Comparison of ENCODE assay signal across 10 cellular contexts in genomic region chr21:28771790-28772501, GRCh38.
A peak's percentile ranks its signal among the peaks of the same experiment; 100 is the strongest.
DNase-seq lines count a peak whose midpoint lies in the region; ATAC-seq and TF ChIP-seq lines count a peak whose summit lies in the region.
"Had no signal": no experiment of that assay in that cellular context is flagged by ENCODE, and none has a peak within 500 bp of the region (broad histone marks: within the 10 kb centered on the region; RNA-seq: fewer than 3 reads in every experiment).

No MANE protein-coding gene starts in this region.

- no TSS peak for BruUV-seq in PC-3 (replicated peaks; lab: Mats Ljungman, UMichigan)

- H3K9ac ChIP-seq in PC-3 (ENCODE audit: low read length), result no peak overlapping the region

- H3K36me3 ChIP-seq in PC-3 (ENCODE audit: low read depth, low read length) (no peaks in the 10 kb centered on the region), psoas muscle (ENCODE audit: insufficient read depth in 1 of 2, low read depth in 1 of 2) (no peaks in the 10 kb centered on the region)

- H3K4me1 ChIP-seq in PC-3 (ENCODE audit: insufficient read depth, low read length), result peaks cover 13% of the 10 kb centered on the region
- peaks cover 18% of the 10 kb centered on the region for H3K4me1 ChIP-seq in psoas muscle

- no peaks in the 10 kb centered on the region for H3F3A ChIP-seq in PC-3 (ENCODE audit: low read length, unreplicated experiment)

- H3K9me3 ChIP-seq in PC-3 (ENCODE audit: low read length), result no peaks in the 10 kb centered on the region
- H3K9me3 ChIP-seq in psoas muscle, result no peaks in the 10 kb centered on the region

- H3K4me2 ChIP-seq in PC-3 (ENCODE audit: low read length), result peak overlapping the region; percentile 40

- POLR2A ChIA-PET in PC-3 (lab: Charles Lee; ENCODE audit: unreplicated experiment), result interaction anchor here (0.7 kb wide), 1 partner anchor 317 kb away, joined by 3 read pairs; no protein-coding TSS in a partner anchor

- H3K27me3 ChIP-seq in PC-3 (ENCODE audit: low read length), result no peaks in the 10 kb centered on the region
- H3K27me3 ChIP-seq in psoas muscle (ENCODE audit: insufficient read depth in 3 of 3, low read length in 2 of 3), result no peaks in the 10 kb centered on the region

- WGBS in psoas muscle, 3 donors, result 17 to 30% (median 19%) methylated on average over 3 of the region's 3 CpGs

- ATAC-seq in PC-3 (peak; percentile 71), psoas muscle (peak; percentile 74 to 92 (median 85)), HG02678 (IDR thresholded peaks at IDR 0.05; ENCODE audit: unreplicated experiment) (no peak)
- no peak for ATAC-seq in activated CD4-positive, CD25-positive, alpha-beta regulatory T cell treated with anti-CD3 and anti-CD28 coated beads, Interleukin-2, amount 50 U/mL, for 24 hours

- CTCF ChIA-PET in PC-3 (lab: Charles Lee), result no interaction called here

- H2AFZ ChIP-seq in PC-3 (ENCODE audit: low read length), result 0 out of 2 replicates have a peak overlapping the region, but pooled peaks have one; percentile 4

- no peaks in the 10 kb centered on the region for H4K20me1 ChIP-seq in PC-3 (ENCODE audit: low read length)

- no peaks in the 10 kb centered on the region for H3K79me2 ChIP-seq in PC-3 (ENCODE audit: low read length)

- intact Hi-C loops in PC-3 (cut with micrococcal nuclease), result no loop called here
- intact Hi-C loops in psoas muscle (cut with DNase I), result loop anchor here in 1 of 2 donors (10.0 kb wide), 1 partner anchor 57 kb away; no protein-coding TSS in a partner anchor

- H3K27ac ChIP-seq in PC-3 (ENCODE audit: low read length) (no peak overlapping the region), psoas muscle (peak overlapping the region; percentile 64)

- DNase-seq in AG10803 (ENCODE audit: low read depth) (peak; percentile 85), PC-3 (peak; percentile 65), fibroblast of mammary gland (ENCODE audit: low read depth) (peak; percentile 98), psoas muscle (no peak), HPDE6-E6E7 (ENCODE audit: extremely low spot score) (no peak), NCI-H2196 treated with DMSO at 0.1 percent for 48 hours (lab: John Stamatoyannopoulos, UW; ENCODE audit: unreplicated experiment) (no peak)
- DNase-seq: DMS53, midbrain had no signal

- H3K4me3 ChIP-seq in AG10803 (ENCODE audit: low read length), result no peak overlapping the region
- H3K4me3 ChIP-seq in PC-3 (ENCODE audit: low read length), result no peak overlapping the region
- H3K4me3 ChIP-seq in fibroblast of mammary gland (ENCODE audit: control insufficient read depth, low read depth, low read length), result no peak overlapping the region
- no peak overlapping the region for H3K4me3 ChIP-seq in psoas muscle

- H3K9me2 ChIP-seq in PC-3 (replicated peaks; ENCODE audit: low read length), result no peaks in the 10 kb centered on the region

- TF ChIP-seq CTCF in AG10803 (conservative IDR thresholded peaks at IDR 0.05; ENCODE audit: low read length) (no peak), PC-3 (conservative IDR thresholded peaks at IDR 0.05; ENCODE audit: low read depth, low read length) (no peak), fibroblast of mammary gland (conservative IDR thresholded peaks at IDR 0.05; ENCODE audit: control insufficient read depth, insufficient read depth, low read depth, low read length) (no peak), psoas muscle (IDR thresholded peaks at IDR 0.05) (no peak)

Comparison
In these comparisons a context has a peak if more than half of its experiments do, and no peak if none do; other contexts are left out.
1. DNase-seq: peak in AG10803 (single experiment), PC-3 (single experiment) and fibroblast of mammary gland (single experiment); none in psoas muscle (0 of 2), HPDE6-E6E7 (single experiment) and NCI-H2196 treated with DMSO at 0.1 percent for 48 hours (single experiment).
2. ATAC-seq: peak in PC-3 (single experiment) and psoas muscle (4 of 4); none in HG02678 (single experiment) and activated CD4-positive, CD25-positive, alpha-beta regulatory T cell treated with anti-CD3 and anti-CD28 coated beads, Interleukin-2, amount 50 U/mL, for 24 hours (0 of 2).